1 cellular context compared by ENCODE assay signal in genomic region chr15:98677345-98678059, GRCh38.
TF ChIP-seq lines count a peak whose summit lies in the region.

No MANE protein-coding gene starts in this region.

TF ChIP-seq in WTC11, 78 proteins besides CTCF, POLR2A, EP300 and RAD21:
- TF ChIP-seq USF2 (CRISPR knock-in tag; IDR thresholded peaks at IDR 0.05) = no peak
- no peak for TF ChIP-seq CREB1 (CRISPR knock-in tag; IDR thresholded peaks at IDR 0.05)
- TF ChIP-seq JUN (CRISPR knock-in tag; IDR thresholded peaks at IDR 0.05) = no peak
- TF ChIP-seq ZNF317 (CRISPR knock-in tag; IDR thresholded peaks at IDR 0.05; ENCODE audit: borderline replicate concordance, low read depth) = no peak
- TF ChIP-seq ETV6 (CRISPR knock-in tag; IDR thresholded peaks at IDR 0.05) = no peak
- TF ChIP-seq USF1 (CRISPR knock-in tag; IDR thresholded peaks at IDR 0.05) = no peak
- TF ChIP-seq ZBTB21 (CRISPR knock-in tag; IDR thresholded peaks at IDR 0.05; ENCODE audit: borderline replicate concordance) = no peak
- TF ChIP-seq ZNF121 (CRISPR knock-in tag; IDR thresholded peaks at IDR 0.05) = no peak; the same call in 1 of the 2 replicates
- no peak for TF ChIP-seq ZNF671 (CRISPR knock-in tag; IDR thresholded peaks at IDR 0.05)
- no peak for TF ChIP-seq IRF1 (CRISPR knock-in tag; IDR thresholded peaks at IDR 0.05)
- no peak for TF ChIP-seq ZNF232 (CRISPR knock-in tag; IDR thresholded peaks at IDR 0.05)
- no peak for TF ChIP-seq ZNF396 (CRISPR knock-in tag; IDR thresholded peaks at IDR 0.05; ENCODE audit: borderline replicate concordance)
- TF ChIP-seq AFF4 (CRISPR knock-in tag; IDR thresholded peaks at IDR 0.05; ENCODE audit: borderline replicate concordance) = no peak
- TF ChIP-seq SMAD3 (CRISPR knock-in tag; IDR thresholded peaks at IDR 0.05; ENCODE audit: borderline replicate concordance) = no peak
- no peak for TF ChIP-seq ZNF263 (CRISPR knock-in tag; IDR thresholded peaks at IDR 0.05; ENCODE audit: low read depth)
- no peak for TF ChIP-seq NFATC4 (CRISPR knock-in tag; IDR thresholded peaks at IDR 0.05)
